Comparison of ENCODE assay signal across 8 cellular contexts in genomic region chr4:112514449-112515277, GRCh38.
DNase-seq lines count a peak whose midpoint lies in the region; ATAC-seq and TF ChIP-seq lines count a peak whose summit lies in the region.

No MANE protein-coding gene starts in this region.

- peak overlapping the region; percentile 100 for H3K4me2 ChIP-seq in MM.1S (ENCODE audit: low read depth, low read length)

- no peaks in the 10 kb centered on the region for H3K9me2 ChIP-seq in MM.1S (replicated peaks; ENCODE audit: insufficient read depth, low read length)

- peak; percentile 20 for ATAC-seq in GM21723 (IDR thresholded peaks at IDR 0.05; ENCODE audit: unreplicated experiment)

- H3K4me3 Mint-ChIP-seq in dendritic cell treated with granulocyte-macrophage colony-stimulating factor and Interleukin-4, amounts not matched to agents 40 ng/mL and 50 ng/mL, for 4 days = peak overlapping the region; percentile 89
- peak overlapping the region; percentile 73 for H3K4me3 Mint-ChIP-seq in nephron progenitor cell

- H3K36me3 ChIP-seq in MM.1S (replicated peaks; ENCODE audit: insufficient read depth, low read length) = no peaks in the 10 kb centered on the region

- peaks cover 27% of the 10 kb centered on the region for H3F3A ChIP-seq in MM.1S (ENCODE audit: insufficient read depth, low read length)

- no peaks in the 10 kb centered on the region for H3K9me3 Mint-ChIP-seq in dendritic cell treated with granulocyte-macrophage colony-stimulating factor and Interleukin-4, amounts not matched to agents 40 ng/mL and 50 ng/mL, for 4 days
- H3K9me3 Mint-ChIP-seq in nephron progenitor cell = peaks cover 3% of the 10 kb centered on the region

- H3K4me1 Mint-ChIP-seq in dendritic cell treated with granulocyte-macrophage colony-stimulating factor and Interleukin-4, amounts not matched to agents 40 ng/mL and 50 ng/mL, for 4 days (ENCODE audit: low read depth) = peaks cover 59% of the 10 kb centered on the region
- H3K4me1 Mint-ChIP-seq in nephron progenitor cell = peaks cover 61% of the 10 kb centered on the region

- peak overlapping the region; percentile 83 for H2AFZ ChIP-seq in MM.1S (ENCODE audit: low read length)

- peaks cover 6% of the 10 kb centered on the region; the same call in 1 of the 2 replicates for H3K4me1 ChIP-seq in MM.1S (ENCODE audit: low read length)

- peak; percentile 19 for DNase-seq in NCI-H345 (lab: John Stamatoyannopoulos, UW)
- DNase-seq in NCI-H345 treated with DMSO at 0.1 percent for 48 hours (lab: John Stamatoyannopoulos, UW; ENCODE audit: unreplicated experiment) = no peak
- peak; percentile 25 for DNase-seq in MM.1S
- DNase-seq in nephron progenitor cell = peak; percentile 54
- no peak for DNase-seq in hippocampal formation (lab: John Stamatoyannopoulos, UW)
- DNase-seq in dedifferentiated amniotic fluid mesenchymal stem cell (ENCODE audit: extremely low spot score) = no peak

- intact Hi-C loops in dendritic cell treated with granulocyte-macrophage colony-stimulating factor and Interleukin-4, amounts not matched to agents 40 ng/mL and 50 ng/mL, for 4 days (cut with micrococcal nuclease) = no loop called here

- TF ChIP-seq CTCF in MM.1S (IDR thresholded peaks at IDR 0.05; ENCODE audit: low read length) = peak; percentile 12; the same call in 1 of the 2 replicates
- TF ChIP-seq CTCF in nephron progenitor cell (IDR thresholded peaks at IDR 0.05) = no peak

- peaks cover 6% of the 10 kb centered on the region for H3K36me3 Mint-ChIP-seq in dendritic cell treated with granulocyte-macrophage colony-stimulating factor and Interleukin-4, amounts not matched to agents 40 ng/mL and 50 ng/mL, for 4 days (ENCODE audit: low read depth)
- H3K36me3 Mint-ChIP-seq in nephron progenitor cell (ENCODE audit: low read depth) = no peaks in the 10 kb centered on the region

- H3K9me3 ChIP-seq in MM.1S (replicated peaks; ENCODE audit: insufficient read depth, low read length) = no peaks in the 10 kb centered on the region

- H3K27ac Mint-ChIP-seq in dendritic cell treated with granulocyte-macrophage colony-stimulating factor and Interleukin-4, amounts not matched to agents 40 ng/mL and 50 ng/mL, for 4 days = no peak overlapping the region
- no peak overlapping the region for H3K27ac Mint-ChIP-seq in nephron progenitor cell

- peaks cover 96% of the 10 kb centered on the region for H3K27me3 Mint-ChIP-seq in dendritic cell treated with granulocyte-macrophage colony-stimulating factor and Interleukin-4, amounts not matched to agents 40 ng/mL and 50 ng/mL, for 4 days
- peaks cover 100% of the 10 kb centered on the region for H3K27me3 Mint-ChIP-seq in nephron progenitor cell (ENCODE audit: low read depth, poor library complexity)

- H3K79me2 ChIP-seq in MM.1S (ENCODE audit: low read length) = no peaks in the 10 kb centered on the region

- H3K9ac ChIP-seq in MM.1S (ENCODE audit: low read length) = no peak overlapping the region

- no peaks in the 10 kb centered on the region for H4K20me1 ChIP-seq in MM.1S (ENCODE audit: insufficient read depth, low read length)

- peaks cover 21% of the 10 kb centered on the region for H3K27me3 ChIP-seq in MM.1S (replicated peaks; ENCODE audit: insufficient read depth, low read length)

- H3K4me3 ChIP-seq in MM.1S (ENCODE audit: low read length) = peak overlapping the region; percentile 71

- no peak overlapping the region for H3K27ac ChIP-seq in MM.1S (ENCODE audit: low read length)

Comparison
In these comparisons a context has a peak if more than half of its experiments do, and no peak if none do; other contexts are left out.
1. DNase-seq: peak in NCI-H345 (single experiment), MM.1S (single experiment) and nephron progenitor cell (single experiment); none in NCI-H345 treated with DMSO at 0.1 percent for 48 hours (single experiment), hippocampal formation (0 of 2) and dedifferentiated amniotic fluid mesenchymal stem cell (single experiment).